In genomic region chr6:160030103-160030502, GRCh38 we compare ENCODE assay signal across 8 cellular contexts.
DNase-seq lines count a peak whose midpoint lies in the region; ATAC-seq, FAIRE-seq and TF ChIP-seq lines count a peak whose summit lies in the region.

No MANE protein-coding gene starts in this region.

- peak; percentile 94 for FAIRE-seq in urothelium cell line (lab: Jason Lieb, UNC)

- TF ChIP-seq CTCF in epithelial cell of esophagus (IDR thresholded peaks at IDR 0.05; ENCODE audit: insufficient read depth, low read depth, low read length, missing control alignments), result no peak

- DNase-seq in DMS53 (lab: John Stamatoyannopoulos, UW), result peak; percentile 58
- peak; percentile 48 for DNase-seq in NCI-H2196 (lab: John Stamatoyannopoulos, UW; ENCODE audit: unreplicated experiment)
- DNase-seq in epithelial cell of esophagus (ENCODE audit: low read depth), result peak; percentile 94
- DNase-seq in midbrain (lab: John Stamatoyannopoulos, UW), result peak; percentile 58
- DNase-seq in urothelium cell line (ENCODE audit: low spot score), result peak; percentile 93
- no peak for DNase-seq in germinal center (ENCODE audit: low spot score)

- ATAC-seq in HG03159 (IDR thresholded peaks at IDR 0.05; ENCODE audit: unreplicated experiment) (no peak), GM18873 (IDR thresholded peaks at IDR 0.05; ENCODE audit: low FRiP score, unreplicated experiment) (no peak)

- no peak overlapping the region for H3K4me3 ChIP-seq in epithelial cell of esophagus (ENCODE audit: low read length)
